In genomic region chr6:85435872-85436271, GRCh38 we compare ENCODE assay signal across 31 cellular contexts. TPM values are rescaled to one million over a fixed set of nuclear protein-coding genes. Genes with fewer than 3 reads are reported as not detected.
DNase-seq lines count a peak whose midpoint lies in the region; ATAC-seq and TF ChIP-seq lines count a peak whose summit lies in the region.
"Had no signal": no experiment of that assay in that cellular context is flagged by ENCODE, and none has a peak within 500 bp of the region (broad histone marks: within the 10 kb centered on the region; RNA-seq: fewer than 3 reads in every experiment).

No MANE protein-coding gene starts in this region.

- H3K27me3 ChIP-seq in adipocyte (replicated peaks; ENCODE audit: control insufficient read depth, insufficient read depth, low read length) = no peaks in the 10 kb centered on the region
- no peaks in the 10 kb centered on the region for H3K27me3 ChIP-seq in right cardiac atrium (ENCODE audit: control insufficient read depth, insufficient read depth)
- no peaks in the 10 kb centered on the region for H3K27me3 ChIP-seq in uterus
- no peaks in the 10 kb centered on the region for H3K27me3 ChIP-seq in MG63
- H3K27me3 ChIP-seq: stomach, tibial artery had no signal

- H3K9ac ChIP-seq in adipocyte (ENCODE audit: low read length) = peak overlapping the region; percentile 39
- H3K9ac ChIP-seq: parathyroid adenoma had no signal

- peaks cover 31% of the 10 kb centered on the region for H3K4me1 ChIP-seq in adipocyte (ENCODE audit: control insufficient read depth, insufficient read depth, low read length)
- no peaks in the 10 kb centered on the region for H3K4me1 ChIP-seq in right cardiac atrium (ENCODE audit: control insufficient read depth, insufficient read depth, low read length)
- H3K4me1 ChIP-seq in uterus = no peaks in the 10 kb centered on the region
- H3K4me1 ChIP-seq: parathyroid adenoma, stomach, tibial artery had no signal

- peak; percentile 23 for ATAC-seq in Right ventricle myocardium inferior
- no peak for ATAC-seq in right cardiac atrium
- ATAC-seq: activated naive CD8-positive, alpha-beta T cell treated with anti-CD3 and anti-CD28 coated beads, Interleukin-2, amount 50 U/mL, for 24 hours had no signal

- peaks cover 5% of the 10 kb centered on the region for H3K9me3 ChIP-seq in adipocyte (ENCODE audit: control insufficient read depth, low read length)
- no peaks in the 10 kb centered on the region for H3K9me3 ChIP-seq in right cardiac atrium (ENCODE audit: control insufficient read depth, low read length)
- no peaks in the 10 kb centered on the region for H3K9me3 ChIP-seq in uterus
- peaks cover 4% of the 10 kb centered on the region; the same call in 1 of the 2 replicates for H3K9me3 ChIP-seq in MG63
- H3K9me3 ChIP-seq: stomach, tibial artery had no signal

- intact Hi-C loops in Right ventricle myocardium inferior (cut with DNase I) = no loop called here
- intact Hi-C loops in cardiac septum (cut with DNase I) = no loop called here
- intact Hi-C loops in right cardiac atrium (cut with DNase I) = no loop called here
- intact Hi-C loops in uterus (cut with DNase I; ENCODE audit: low total_unique reads) = no loop called here

- WGBS in right cardiac atrium = 20% methylated on average over 1 of the region's 1 CpG

- no peak for TF ChIP-seq POLR2A in uterus (IDR thresholded peaks at IDR 0.05)

- no peak for TF ChIP-seq CTCF in uterus (IDR thresholded peaks at IDR 0.05)

- DNase-seq in Right ventricle myocardium inferior (ENCODE audit: missing footprints) (no peak), cardiac septum (ENCODE audit: low spot score) (no peak), adipocyte (ENCODE audit: low read depth) (no peak), right cardiac atrium (no peak), uterus (no peak), MG63 (no peak), NCI-H187 (lab: John Stamatoyannopoulos, UW) (no peak), DMS53 (lab: John Stamatoyannopoulos, UW) (no peak)
- DNase-seq: activated CD4-positive, alpha-beta memory T cell treated with anti-CD3 and anti-CD28 coated beads for 36 hours; activated CD4-positive, CD25-positive, alpha-beta regulatory T cell treated with anti-CD3 and anti-CD28 coated beads, Interleukin-2, amount 50 U/mL, for 72 hours; activated CD8-positive, alpha-beta memory T cell treated with anti-CD3 and anti-CD28 coated beads, Interleukin-2, amount 50 U/mL, for 4 hours; activated naive CD4-positive, alpha-beta T cell; activated naive CD8-positive, alpha-beta T cell treated with anti-CD3 and anti-CD28 coated beads, Interleukin-2, amount 50 U/mL, for 24 hours; Calu3; CD4-positive, CD25-positive, alpha-beta regulatory T cell; central memory CD4-positive, alpha-beta T cell; DMS79 treated with DMSO at 0.1 percent for 48 hours; hippocampal formation; left cardiac atrium; mammary epithelial cell; NCI-H1048; NCI-H1694 treated with DMSO at 0.1 percent for 48 hours; NCI-H524 treated with DMSO at 0.1 percent for 48 hours; nephron progenitor cell; OCI-M1; retina; stomach; T-helper 2 cell; tibial artery had no signal

- H3K27ac ChIP-seq in right cardiac atrium (ENCODE audit: low read length) (no peak overlapping the region), uterus (peak overlapping the region; percentile 17 to 53)
- H3K27ac ChIP-seq: 22Rv1, parathyroid adenoma, tibial artery had no signal

- H3K4me3 ChIP-seq in adipocyte (ENCODE audit: low read length) = peak overlapping the region; percentile 20
- H3K4me3 ChIP-seq in right cardiac atrium (ENCODE audit: low read length) = peak overlapping the region; percentile 15
- H3K4me3 ChIP-seq in uterus = no peak overlapping the region
- H3K4me3 ChIP-seq in MG63 = no peak overlapping the region
- H3K4me3 ChIP-seq: stomach, tibial artery had no signal

- H3K36me3 ChIP-seq in adipocyte (ENCODE audit: control insufficient read depth, insufficient read depth, low read length, severe bottlenecking) (no peaks in the 10 kb centered on the region), uterus (no peaks in the 10 kb centered on the region), MG63 (no peaks in the 10 kb centered on the region)
- H3K36me3 ChIP-seq: stomach, tibial artery had no signal

RNA-seq across cellular contexts. Expression of gene NT5E, which starts 14.0 kb away (rescaled TPM):
- total RNA-seq in Right ventricle myocardium inferior (5.6 TPM), cardiac septum (5.9 TPM), right cardiac atrium (10 to 100 TPM in 2 of 4 donors, 1 to 10 TPM in 2; 7.1 to 13.3 (median 9.8) TPM), uterus (100 to 1,000 TPM in 1 of 4 donors, 10 to 100 TPM in 3; 23.5 to 136 (median 65.4) TPM)
- 3.6 TPM for polyA plus RNA-seq in right cardiac atrium
- total RNA-seq in MG63 (2014; rRNA removed; shearing (Covaris generic); ENCODE audit: low replicate concordance) = 40.8 and 60.9 TPM in 2 replicates

Comparison
In these comparisons a context has a peak if more than half of its experiments do, and no peak if none do; other contexts are left out.
1. H3K4me3 ChIP-seq: peak in adipocyte (single experiment) and right cardiac atrium (single experiment); none in uterus (0 of 2) and MG63 (single experiment).